11 cellular contexts compared by ENCODE assay signal in genomic region chr4:36414248-36414647, GRCh38.
DNase-seq lines count a peak whose midpoint lies in the region; ATAC-seq and TF ChIP-seq lines count a peak whose summit lies in the region.
"Had no signal": no experiment of that assay in that cellular context is flagged by ENCODE, and none has a peak within 500 bp of the region (broad histone marks: within the 10 kb centered on the region; RNA-seq: fewer than 3 reads in every experiment).

No MANE protein-coding gene starts in this region.

- TF ChIP-seq CTCF in RWPE2 (IDR thresholded peaks at IDR 0.05; ENCODE audit: poor library complexity, severe bottlenecking) (peak; percentile 74), lower lobe of right lung (IDR thresholded peaks at IDR 0.05) (peak; percentile 26)

- H3K4me1 ChIP-seq in RWPE2 (ENCODE audit: insufficient read depth, poor library complexity, severe bottlenecking) (no peaks in the 10 kb centered on the region), lower lobe of right lung (no peaks in the 10 kb centered on the region)

- peak; percentile 12 for DNase-seq in G401 (ENCODE audit: low spot score)
- no peak for DNase-seq in RWPE2 (ENCODE audit: low spot score)
- DNase-seq in lower lobe of right lung = no peak
- DNase-seq in middle frontal gyrus (ENCODE audit: extremely low spot score, low spot score) = no peak
- DNase-seq: NCI-H526 treated with DMSO at 0.1 percent for 48 hours; stimulated activated naive CD8-positive, alpha-beta T cell treated with anti-CD3 and anti-CD28 coated beads, Interleukin-15, amount 100 ng/mL, for 72 hours; WERI-Rb-1 had no signal

- H3K4me3 ChIP-seq in RWPE2 (ENCODE audit: severe bottlenecking) (no peak overlapping the region), lower lobe of right lung (no peak overlapping the region)

- H3K27me3 ChIP-seq in RWPE2 (ENCODE audit: insufficient read depth, poor library complexity, severe bottlenecking) (peaks cover 11% of the 10 kb centered on the region), lower lobe of right lung (ENCODE audit: low read depth) (no peaks in the 10 kb centered on the region)

- intact Hi-C loops in lower lobe of right lung (cut with DNase I) = no loop called here

- in situ Hi-C loops in G401 (cut with HindIII; ENCODE audit: low sequenced_read_pairs) = no loop called here

- ATAC-seq in HG03342 (IDR thresholded peaks at IDR 0.05; ENCODE audit: unreplicated experiment) (peak; percentile 49), RWPE2 (ENCODE audit: low read depth) (0 out of 3 replicates have a peak, but pooled peaks have one; percentile 27), lower lobe of right lung (no peak), GM19324 (IDR thresholded peaks at IDR 0.05; ENCODE audit: low FRiP score, unreplicated experiment) (no peak), GM21447 (IDR thresholded peaks at IDR 0.05; ENCODE audit: unreplicated experiment) (no peak), GM21528 (IDR thresholded peaks at IDR 0.05; ENCODE audit: low FRiP score, unreplicated experiment) (no peak)
- ATAC-seq: stimulated activated naive CD8-positive, alpha-beta T cell treated with anti-CD3 and anti-CD28 coated beads, Interleukin-15, amount 100 ng/mL, for 72 hours had no signal

- no peak overlapping the region for H3K27ac ChIP-seq in RWPE2 (ENCODE audit: poor library complexity, severe bottlenecking)
- no peak overlapping the region for H3K27ac ChIP-seq in lower lobe of right lung
- H3K27ac ChIP-seq: WERI-Rb-1 had no signal

- H3K36me3 ChIP-seq in RWPE2 (ENCODE audit: low read depth) (no peaks in the 10 kb centered on the region), lower lobe of right lung (no peaks in the 10 kb centered on the region)
- H3K36me3 ChIP-seq: WERI-Rb-1 had no signal

- H3K9me3 ChIP-seq in RWPE2 (ENCODE audit: severe bottlenecking) (no peaks in the 10 kb centered on the region), lower lobe of right lung (no peaks in the 10 kb centered on the region)

Comparison
In these comparisons a context has a peak if more than half of its experiments do, and no peak if none do; other contexts are left out.
1. ATAC-seq: peak in HG03342 (single experiment) and RWPE2 (single experiment); none in lower lobe of right lung (0 of 2), GM19324 (single experiment), GM21447 (single experiment) and GM21528 (single experiment).